In the genomic region with DNA sequence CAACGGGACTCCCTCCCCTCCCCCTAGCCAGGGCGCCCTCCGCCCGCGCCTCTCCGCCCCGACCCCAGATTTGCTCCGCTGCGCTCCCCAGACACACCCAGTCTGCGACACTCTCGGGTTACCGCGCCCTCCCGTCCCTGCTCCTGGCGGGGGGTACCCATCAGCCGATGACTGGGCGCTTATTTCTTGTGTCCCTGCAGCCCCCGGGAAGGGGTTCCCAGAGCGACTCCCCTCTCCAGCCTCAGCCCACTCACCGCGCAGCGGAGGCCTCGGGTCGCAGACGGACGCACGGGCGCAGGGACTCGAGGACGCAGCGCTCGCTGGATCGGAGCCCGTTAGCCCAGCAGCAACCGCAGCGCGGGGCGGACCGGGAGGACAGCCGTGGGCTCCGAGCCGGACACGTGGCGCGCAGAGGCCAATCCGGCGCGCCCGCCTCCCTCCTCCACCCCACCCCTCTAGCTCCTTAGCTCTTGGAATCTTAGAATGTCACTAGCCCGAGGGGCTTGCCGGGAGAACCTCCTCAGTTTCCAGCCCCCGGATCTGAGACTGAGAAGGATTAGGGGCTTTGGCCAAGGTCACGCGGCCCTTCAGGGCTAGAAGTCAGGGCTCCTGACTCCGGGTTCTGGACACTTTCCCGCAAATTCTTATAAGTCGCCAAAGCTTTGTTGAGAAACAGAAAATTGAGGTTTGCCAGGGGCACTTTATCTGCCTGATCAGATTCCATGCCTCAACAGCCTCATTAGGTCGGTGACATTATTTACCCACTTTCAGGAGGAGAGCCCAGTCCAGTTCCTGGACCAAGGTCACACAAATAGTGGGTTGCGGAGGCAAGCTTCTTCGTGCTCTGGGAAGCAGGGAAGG, we compare ENCODE assay signal across 8 cellular contexts. TPM values are rescaled to one million over a fixed set of nuclear protein-coding genes. Genes with fewer than 3 reads are reported as not detected.
DNase-seq lines count a peak whose midpoint lies in the region; TF ChIP-seq lines count a peak whose summit lies in the region.

A gene (minus strand): TSS at position 354 of the 861 bp plus-strand sequence. CDS start 9,878 bp downstream, outside the sequence.

- H3K27ac Mint-ChIP-seq in T-helper 2 cell treated with Interferon-gamma antibody and Interleukin-4, amounts not matched to agents 5 μg/mL and 100 μg/mL, for 36 hours, result peak within 1 kb of the TSS; percentile 92
- H3K27ac Mint-ChIP-seq in brain, result peak within 1 kb of the TSS; percentile 97 to 99 (median 98)

- H2AFZ ChIP-seq in MM.1S (ENCODE audit: low read length), result peak within 1 kb of the TSS; percentile 97

- H3K4me2 ChIP-seq in MM.1S (ENCODE audit: low read depth, low read length), result peak within 1 kb of the TSS; percentile 98

- H3K36me3 ChIP-seq in H7 (replicated peaks; ENCODE audit: control insufficient read depth, insufficient read depth, low read length), result no peaks in the 10 kb centered on the region
- H3K36me3 ChIP-seq in MM.1S (replicated peaks; ENCODE audit: insufficient read depth, low read length), result no peaks in the 10 kb centered on the region

- H3K4me1 Mint-ChIP-seq in T-helper 2 cell treated with Interferon-gamma antibody and Interleukin-4, amounts not matched to agents 5 μg/mL and 100 μg/mL, for 36 hours (ENCODE audit: low read depth), result peaks cover 43% of the 10 kb centered on the region
- peaks cover 53% of the 10 kb centered on the region for H3K4me1 Mint-ChIP-seq in brain

- H3K27me3 Mint-ChIP-seq in T-helper 2 cell treated with Interferon-gamma antibody and Interleukin-4, amounts not matched to agents 5 μg/mL and 100 μg/mL, for 36 hours (ENCODE audit: low read depth), result peaks cover 3% of the 10 kb centered on the region
- H3K27me3 Mint-ChIP-seq in brain, result peaks cover 6% of the 10 kb centered on the region

- H3K4me3 Mint-ChIP-seq in T-helper 2 cell treated with Interferon-gamma antibody and Interleukin-4, amounts not matched to agents 5 μg/mL and 100 μg/mL, for 36 hours, result peak within 1 kb of the TSS; percentile 99
- H3K4me3 Mint-ChIP-seq in brain, result peak within 1 kb of the TSS; percentile 86 to 95 (median 92)

- H3K9ac ChIP-seq in MM.1S (ENCODE audit: low read length), result peak within 1 kb of the TSS; percentile 80

- DNase-seq in GF-D8 (lab: John Stamatoyannopoulos, UW), result peak; percentile 47
- DNase-seq in H7, result peak; percentile 97
- DNase-seq in MM.1S, result peak; percentile 73
- peak; percentile 71 for DNase-seq in T-helper 2 cell treated with Interferon-gamma antibody and Interleukin-4, amounts not matched to agents 5 μg/mL and 100 μg/mL, for 36 hours (ENCODE audit: low spot score)
- peak; percentile 60 for DNase-seq in iPS DF 19.7 (ENCODE audit: low read depth, low spot score)
- DNase-seq in retinal pigment epithelial cell (ENCODE audit: low read depth), result no peak
- no peak for DNase-seq in KG1 (lab: John Stamatoyannopoulos, UW)

- TF ChIP-seq CTCF in MM.1S (IDR thresholded peaks at IDR 0.05; ENCODE audit: low read length) (no peak), brain (conservative IDR thresholded peaks at IDR 0.05) (no peak), retinal pigment epithelial cell (conservative IDR thresholded peaks at IDR 0.05; ENCODE audit: low read depth, low read length) (no peak)

- peaks cover 39% of the 10 kb centered on the region for H3K36me3 Mint-ChIP-seq in T-helper 2 cell treated with Interferon-gamma antibody and Interleukin-4, amounts not matched to agents 5 μg/mL and 100 μg/mL, for 36 hours (ENCODE audit: low read depth)
- H3K36me3 Mint-ChIP-seq in brain, result peaks cover 4% of the 10 kb centered on the region

- peaks cover 33% of the 10 kb centered on the region for H3K4me1 ChIP-seq in MM.1S (ENCODE audit: low read length)

- no peaks in the 10 kb centered on the region for H3K27me3 ChIP-seq in H7 (ENCODE audit: control insufficient read depth, insufficient read depth, low read length)
- H3K27me3 ChIP-seq in MM.1S (replicated peaks; ENCODE audit: insufficient read depth, low read length), result no peaks in the 10 kb centered on the region

- H3F3A ChIP-seq in MM.1S (ENCODE audit: insufficient read depth, low read length), result peaks cover 22% of the 10 kb centered on the region

- H3K9me2 ChIP-seq in MM.1S (replicated peaks; ENCODE audit: insufficient read depth, low read length), result no peaks in the 10 kb centered on the region

- no peaks in the 10 kb centered on the region for H4K20me1 ChIP-seq in MM.1S (ENCODE audit: insufficient read depth, low read length)

- H3K79me2 ChIP-seq in MM.1S (ENCODE audit: low read length), result peaks cover 58% of the 10 kb centered on the region

- no peaks in the 10 kb centered on the region for H3K9me3 ChIP-seq in MM.1S (replicated peaks; ENCODE audit: insufficient read depth, low read length)

- H3K9me3 Mint-ChIP-seq in T-helper 2 cell treated with Interferon-gamma antibody and Interleukin-4, amounts not matched to agents 5 μg/mL and 100 μg/mL, for 36 hours, result no peaks in the 10 kb centered on the region
- peaks cover 0 to 4% (median 0%) of the 10 kb centered on the region in 5 experiments for H3K9me3 Mint-ChIP-seq in brain

- H3K27ac ChIP-seq in MM.1S (ENCODE audit: low read length), result peak within 1 kb of the TSS; percentile 79; the same call in 1 of the 2 replicates

- H3K4me3 ChIP-seq in H7 (ENCODE audit: insufficient read depth, low read depth, low read length) (peak within 1 kb of the TSS; percentile 89), MM.1S (ENCODE audit: low read length) (peak within 1 kb of the TSS; percentile 97), retinal pigment epithelial cell (ENCODE audit: low read length) (peak within 1 kb of the TSS; percentile 84)

RNA-seq across cellular contexts. Expression of the gene that starts here (rescaled TPM):
- total RNA-seq in H7 (2014; rRNA removed; shearing (Covaris generic)), result 179 and 212 TPM in 2 replicates
- 261 TPM for polyA plus RNA-seq in brain (ENCODE audit: insufficient read depth, low read depth, low replicate concordance)

Comparison
In these comparisons a context has a peak if more than half of its experiments do, and no peak if none do; other contexts are left out.
1. DNase-seq: peak in GF-D8 (single experiment), H7 (single experiment), MM.1S (single experiment), T-helper 2 cell treated with Interferon-gamma antibody and Interleukin-4, amounts not matched to agents 5 μg/mL and 100 μg/mL, for 36 hours (single experiment) and iPS DF 19.7 (single experiment); none in retinal pigment epithelial cell (single experiment) and KG1 (single experiment).
2. Peak in every context shown above with its lines, with median percentiles within 50 percentile points of each other: H3K4me3 ChIP-seq.